ENCODE assay signal across 28 cellular contexts in genomic region chr6:7257521-7258230, GRCh38.
"Had no signal": no experiment of that assay in that cellular context is flagged by ENCODE, and none has a peak within 500 bp of the region (broad histone marks: within the 10 kb centered on the region; RNA-seq: fewer than 3 reads in every experiment).

No MANE protein-coding gene starts in this region.

- H3K4me3 ChIP-seq: adrenal gland, breast epithelium, coronary artery, esophagus squamous epithelium, gastrocnemius medialis, lower lobe of right lung, mucosa of descending colon, ovary, psoas muscle, right atrium auricular region, skin epidermis, tibial artery had no signal

- H3K27ac Mint-ChIP-seq: activated T-cell treated with anti-CD3 and anti-CD28 coated beads, Interleukin-2, amount 50 U/mL, for 72 hours; endodermal cell; stimulated activated effector memory CD8-positive, alpha-beta T cell treated with anti-CD3 and anti-CD28 coated beads, Interleukin-12 subunit alpha, Interleukin-12 subunit beta, amount 100 ng/mL, for 72 hours; T-helper 1 cell treated with Interleukin-12 subunit alpha and Interleukin-12 subunit beta and Interleukin-4 antibody, amounts not matched to agents 30 μg/mL and 1 μg/mL, for 36 hours had no signal

- H3K9me3 Mint-ChIP-seq: activated T-cell treated with anti-CD3 and anti-CD28 coated beads, Interleukin-2, amount 50 U/mL, for 72 hours; stimulated activated effector memory CD8-positive, alpha-beta T cell treated with anti-CD3 and anti-CD28 coated beads, Interleukin-12 subunit alpha, Interleukin-12 subunit beta, amount 100 ng/mL, for 72 hours; T-helper 1 cell treated with Interleukin-12 subunit alpha and Interleukin-12 subunit beta and Interleukin-4 antibody, amounts not matched to agents 30 μg/mL and 1 μg/mL, for 36 hours had no signal

- H3K36me3 ChIP-seq: adrenal gland, breast epithelium, gastrocnemius medialis, lower lobe of right lung, ovary, right atrium auricular region, tibial artery had no signal

- H3K9me3 ChIP-seq: esophagus squamous epithelium, ovary had no signal

- H3K4me3 Mint-ChIP-seq: activated T-cell treated with anti-CD3 and anti-CD28 coated beads, Interleukin-2, amount 50 U/mL, for 72 hours; endodermal cell; stimulated activated effector memory CD8-positive, alpha-beta T cell treated with anti-CD3 and anti-CD28 coated beads, Interleukin-12 subunit alpha, Interleukin-12 subunit beta, amount 100 ng/mL, for 72 hours; stimulated activated naive CD8-positive, alpha-beta T cell treated with anti-CD3 and anti-CD28 coated beads, Interleukin-15, amount 100 ng/mL, for 72 hours; T-helper 1 cell treated with Interleukin-12 subunit alpha and Interleukin-12 subunit beta and Interleukin-4 antibody, amounts not matched to agents 30 μg/mL and 1 μg/mL, for 36 hours had no signal

- H3K27ac ChIP-seq: adrenal gland, breast epithelium, coronary artery, esophagus squamous epithelium, gastrocnemius medialis, lower lobe of right lung, ovary, psoas muscle, right atrium auricular region, skin epidermis, tibial artery had no signal

- H3K27me3 ChIP-seq: adrenal gland, breast epithelium, esophagus squamous epithelium, gastrocnemius medialis, ovary, right atrium auricular region, tibial artery had no signal

- H3K36me3 Mint-ChIP-seq: stimulated activated effector memory CD8-positive, alpha-beta T cell treated with anti-CD3 and anti-CD28 coated beads, Interleukin-12 subunit alpha, Interleukin-12 subunit beta, amount 100 ng/mL, for 72 hours had no signal

- DNase-seq: activated CD4-positive, alpha-beta T cell treated with anti-CD3 and anti-CD28 coated beads for 4 hours; activated CD4-positive, alpha-beta T cell treated with anti-CD3 and anti-CD28 coated beads, Interleukin-2, amount 50 U/mL, for 48 hours; activated CD4-positive, CD25-positive, alpha-beta regulatory T cell; activated CD8-positive, alpha-beta memory T cell treated with anti-CD3 and anti-CD28 coated beads, Interleukin-2, amount 50 U/mL, for 48 hours; activated gamma-delta T cell; activated naive CD4-positive, alpha-beta T cell treated with anti-CD3 and anti-CD28 coated beads, Interleukin-2, amount 50 U/mL, for 16 hours; activated T-cell treated with anti-CD3 and anti-CD28 coated beads, Interleukin-2, amount 50 U/mL, for 72 hours; cerebellar nuclear complex; endodermal cell; esophagus squamous epithelium; gastrocnemius medialis; islet precursor cell; lower lobe of right lung; mesendoderm; psoas muscle; stimulated activated CD4-positive, alpha-beta T cell treated with anti-CD3 and anti-CD28 coated beads, Interleukin-2, amount 100 ng/mL, for 24 hours; stimulated activated naive CD8-positive, alpha-beta T cell treated with anti-CD3 and anti-CD28 coated beads, Interleukin-15, amount 100 ng/mL, for 72 hours; T1000 had no signal

- ATAC-seq: activated T-cell treated with anti-CD3 and anti-CD28 coated beads, Interleukin-2, amount 50 U/mL, for 72 hours; gastrocnemius medialis; lower lobe of right lung; mucosa of descending colon; psoas muscle; stimulated activated effector memory CD8-positive, alpha-beta T cell treated with anti-CD3 and anti-CD28 coated beads, Interleukin-12 subunit alpha, Interleukin-12 subunit beta, amount 100 ng/mL, for 72 hours; stimulated activated naive CD8-positive, alpha-beta T cell treated with anti-CD3 and anti-CD28 coated beads, Interleukin-15, amount 100 ng/mL, for 72 hours had no signal
